In genomic region chr18:12948055-12948804, GRCh38 we compare ENCODE assay signal across 8 cellular contexts. TPM values are rescaled to one million over a fixed set of nuclear protein-coding genes. Genes with fewer than 3 reads are reported as not detected.
DNase-seq lines count a peak whose midpoint lies in the region; ATAC-seq and TF ChIP-seq lines count a peak whose summit lies in the region.

No MANE protein-coding gene starts in this region.

- H3K27me3 Mint-ChIP-seq in naive thymus-derived CD8-positive, alpha-beta T cell, result no peaks in the 10 kb centered on the region
- H3K27me3 Mint-ChIP-seq in stimulated activated memory B cell treated with anti-CD40 and anti-IgM and Interleukin-4, amounts not matched to agents 10 μg/mL and 1 μg/mL and 100 μg/mL, for 72 hours, result no peaks in the 10 kb centered on the region

- peak overlapping the region; percentile 95 for H2AFZ ChIP-seq in DND-41 (ENCODE audit: low read depth, low read length)

- no peaks in the 10 kb centered on the region for H3K27me3 ChIP-seq in DND-41 (ENCODE audit: insufficient read depth, low read length, poor library complexity)

- H3K27ac Mint-ChIP-seq in naive thymus-derived CD8-positive, alpha-beta T cell, result peak overlapping the region; percentile 91 to 99 (median 98)
- H3K27ac Mint-ChIP-seq in stimulated activated memory B cell treated with anti-CD40 and anti-IgM and Interleukin-4, amounts not matched to agents 10 μg/mL and 1 μg/mL and 100 μg/mL, for 72 hours, result peak overlapping the region; percentile 87

- H3K36me3 Mint-ChIP-seq in naive thymus-derived CD8-positive, alpha-beta T cell, result peaks cover 0 to 13% (median 0%) of the 10 kb centered on the region in 3 donors
- peaks cover 19% of the 10 kb centered on the region for H3K36me3 Mint-ChIP-seq in stimulated activated memory B cell treated with anti-CD40 and anti-IgM and Interleukin-4, amounts not matched to agents 10 μg/mL and 1 μg/mL and 100 μg/mL, for 72 hours

- peaks cover 12 to 57% (median 44%) of the 10 kb centered on the region in 4 donors for H3K4me1 Mint-ChIP-seq in naive thymus-derived CD8-positive, alpha-beta T cell
- peaks cover 34% of the 10 kb centered on the region for H3K4me1 Mint-ChIP-seq in stimulated activated memory B cell treated with anti-CD40 and anti-IgM and Interleukin-4, amounts not matched to agents 10 μg/mL and 1 μg/mL and 100 μg/mL, for 72 hours

- H3K9me3 ChIP-seq in DND-41 (ENCODE audit: insufficient read depth, low read length, severe bottlenecking), result no peaks in the 10 kb centered on the region

- H3K36me3 ChIP-seq in DND-41 (ENCODE audit: insufficient read depth, low read length), result peaks cover 22% of the 10 kb centered on the region

- peaks cover 65% of the 10 kb centered on the region for H3K79me2 ChIP-seq in DND-41 (ENCODE audit: insufficient read depth, low read length)

- peak; percentile 84 for ATAC-seq in DND-41 (ENCODE audit: insufficient read depth, low read depth)
- ATAC-seq in GM21737 (IDR thresholded peaks at IDR 0.05; ENCODE audit: unreplicated experiment), result peak; percentile 65
- peak; percentile 79 to 81 for ATAC-seq in naive thymus-derived CD8-positive, alpha-beta T cell
- ATAC-seq in stimulated activated memory B cell treated with anti-CD40 and anti-IgM and Interleukin-4, amounts not matched to agents 10 μg/mL and 1 μg/mL and 100 μg/mL, for 72 hours, result peak; percentile 91

- POLR2A ChIA-PET in naive thymus-derived CD8-positive, alpha-beta T cell (lab: Charles Lee), result interaction anchor here (0.5 to 2.6 kb wide), 20 partner anchors 13 to 1231 kb away, joined by 3 to 41 read pairs (median 4); partner anchors contain the start of genes AFG3L2, CEP192, CEP76 and FAM210A

- H3K27ac ChIP-seq in DND-41 (ENCODE audit: low read length), result peak overlapping the region; percentile 94

- peak overlapping the region; percentile 74 for H3K9ac ChIP-seq in DND-41 (ENCODE audit: low read depth, low read length)

- peak overlapping the region; percentile 88 to 99 (median 96) for H3K4me3 Mint-ChIP-seq in naive thymus-derived CD8-positive, alpha-beta T cell
- peak overlapping the region; percentile 91 for H3K4me3 Mint-ChIP-seq in stimulated activated memory B cell treated with anti-CD40 and anti-IgM and Interleukin-4, amounts not matched to agents 10 μg/mL and 1 μg/mL and 100 μg/mL, for 72 hours

- no peaks in the 10 kb centered on the region for H3K9me3 Mint-ChIP-seq in naive thymus-derived CD8-positive, alpha-beta T cell
- H3K9me3 Mint-ChIP-seq in stimulated activated memory B cell treated with anti-CD40 and anti-IgM and Interleukin-4, amounts not matched to agents 10 μg/mL and 1 μg/mL and 100 μg/mL, for 72 hours, result no peaks in the 10 kb centered on the region

- peak overlapping the region; percentile 87 for H3K4me2 ChIP-seq in DND-41 (ENCODE audit: insufficient read depth, low read length)

- peaks cover 59% of the 10 kb centered on the region for H3K4me1 ChIP-seq in DND-41 (ENCODE audit: insufficient read depth, low read length)

- H4K20me1 ChIP-seq in DND-41 (ENCODE audit: insufficient read depth, low read length), result no peaks in the 10 kb centered on the region; the same call in 1 of the 2 replicates

- peak overlapping the region; percentile 66 to 70; a peak in 3 of 4 replicates for H3K4me3 ChIP-seq in DND-41 (ENCODE audit: low read depth in 1 of 2, low read length in 2 of 2)
- peak overlapping the region; percentile 62 for H3K4me3 ChIP-seq in fibroblast of mammary gland (ENCODE audit: control insufficient read depth, low read depth, low read length)

- DNase-seq in DND-41 (peak; percentile 99), KG1 (lab: John Stamatoyannopoulos, UW) (peak; percentile 93), RKO (ENCODE audit: low spot score) (peak; percentile 93), fibroblast of mammary gland (ENCODE audit: low read depth) (peak; percentile 92)
- DNase-seq in activated T-helper 1 cell treated with anti-CD3 and anti-CD28 coated beads, Interleukin-2, amount 50 U/mL, for 16 hours (ENCODE audit: low read depth in 1 of 2, low spot score in 1 of 2), result peak; percentile 97
- peak; percentile 96 to 99 (median 98) for DNase-seq in naive thymus-derived CD8-positive, alpha-beta T cell

- no peak for TF ChIP-seq CTCF in DND-41 (IDR thresholded peaks at IDR 0.05; ENCODE audit: borderline replicate concordance, extremely low read depth, low read length, poor library complexity, severe bottlenecking)
- TF ChIP-seq CTCF in fibroblast of mammary gland (conservative IDR thresholded peaks at IDR 0.05; ENCODE audit: control insufficient read depth, insufficient read depth, low read depth, low read length), result no peak

RNA-seq across cellular contexts. Expression of gene SEH1L, which starts 0.4 kb away (rescaled TPM):
- 10 to 100 TPM; 40.9 to 41.7 TPM for total RNA-seq in naive thymus-derived CD8-positive, alpha-beta T cell
- 10 to 100 TPM; 25.5 to 37.1 (median 35.5) TPM for polyA plus RNA-seq in naive thymus-derived CD8-positive, alpha-beta T cell

RNA-seq across cellular contexts. Expression of gene CEP192, which starts 42.9 kb away (rescaled TPM):
- total RNA-seq in naive thymus-derived CD8-positive, alpha-beta T cell, result 10 to 100 TPM; 36.7 to 40.9 TPM
- 1 to 10 TPM; 3.0 to 6.7 (median 5.2) TPM for polyA plus RNA-seq in naive thymus-derived CD8-positive, alpha-beta T cell

Comparison
In these comparisons a context has a peak if more than half of its experiments do, and no peak if none do; other contexts are left out.
1. Peak in every context shown above with its lines: DNase-seq, ATAC-seq, H3K4me3 ChIP-seq and H3K27ac ChIP-seq.